ENCODE assay signal across 8 cellular contexts in the genomic region with DNA sequence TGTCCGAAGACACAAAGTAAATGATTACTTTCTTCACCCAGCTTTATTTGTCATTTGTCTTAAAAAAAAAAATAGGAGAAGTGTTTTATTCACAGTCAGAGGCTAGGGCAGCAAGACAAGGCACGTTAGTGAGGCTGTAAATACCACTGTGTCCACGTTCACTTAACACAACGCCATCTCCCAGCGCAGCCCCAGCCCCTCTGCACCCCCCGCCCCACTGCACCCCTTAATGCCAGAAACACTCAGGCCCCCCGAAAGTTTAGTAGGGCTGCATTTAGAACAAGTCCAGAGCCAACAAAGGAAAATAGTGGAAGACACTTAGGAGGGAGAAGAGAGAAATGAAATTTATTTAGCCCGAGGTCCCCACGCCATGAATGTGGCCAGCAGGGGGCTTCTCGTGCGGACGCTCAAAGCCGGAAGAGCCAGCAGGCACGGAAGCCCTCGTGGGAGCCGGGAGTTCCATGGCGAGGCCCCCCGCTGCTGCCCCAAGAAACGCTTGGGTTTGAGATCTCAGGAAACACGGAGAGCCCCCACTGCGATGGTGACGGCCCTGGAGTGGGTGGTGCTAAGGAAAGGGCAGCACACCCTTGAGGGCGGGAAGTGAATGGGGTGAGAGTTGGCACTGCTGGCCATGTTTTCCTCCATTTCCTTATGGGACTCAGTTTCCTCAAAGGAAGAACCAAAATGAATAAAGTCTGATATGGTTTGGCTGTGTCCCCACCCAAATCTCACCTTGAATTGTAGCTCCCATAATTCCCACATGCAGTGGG. TPM values are rescaled to one million over a fixed set of nuclear protein-coding genes. Genes with fewer than 3 reads are reported as not detected.
DNase-seq lines count a peak whose midpoint lies in the region; ATAC-seq, FAIRE-seq and TF ChIP-seq lines count a peak whose summit lies in the region.

No MANE protein-coding gene starts in this region.

- in situ Hi-C loops in GM13977 (cut with MboI; ENCODE audit: low pct_unique_long_range_greater_than_20kb, low sequenced_read_pairs, unreplicated experiment): loop anchor here (10.0 kb wide), 1 partner anchor 396 kb away; no protein-coding TSS in a partner anchor

- intact Hi-C loops in endothelial cell of umbilical vein (cut with micrococcal nuclease): loop anchor here (1.0 to 10.0 kb wide), 11 partner anchors 73 to 916 kb away; partner anchors contain the start of gene MTHFD1L

- H3K36me3 ChIP-seq in endothelial cell of umbilical vein (ENCODE audit: control insufficient read depth in 2 of 2, extremely low read depth in 1 of 2, insufficient read depth in 2 of 2, low read length in 2 of 2): no peaks in the 10 kb centered on the region

- DNase-seq in GM13977 (ENCODE audit: low spot score) (peak; percentile 56), NCI-H2107 treated with DMSO at 0.1 percent for 48 hours (lab: John Stamatoyannopoulos, UW; ENCODE audit: unreplicated experiment) (peak; percentile 14), endothelial cell of umbilical vein (ENCODE audit: low read depth, low spot score) (peak; percentile 70), mucosa of gallbladder (ENCODE audit: low spot score) (peak; percentile 71)
- DNase-seq in activated CD8-positive, alpha-beta memory T cell treated with anti-CD3 and anti-CD28 coated beads, Interleukin-2, amount 50 U/mL, for 24 hours (ENCODE audit: extremely low read depth): peak; percentile 12
- peak; percentile 17 for DNase-seq in stimulated activated CD8-positive, alpha-beta memory T cell treated with anti-CD3 and anti-CD28 coated beads, Interleukin-7, amount 100 ng/mL, for 24 hours (ENCODE audit: low read depth)

- TSS peak; percentile 44 for BruUV-seq in endothelial cell of umbilical vein (replicated peaks; lab: Mats Ljungman, UMichigan)

- peaks cover 10% of the 10 kb centered on the region for H3K4me1 ChIP-seq in endothelial cell of umbilical vein (ENCODE audit: control insufficient read depth, extremely low read depth, insufficient read depth, low read length)

- no peaks in the 10 kb centered on the region for H3K27me3 ChIP-seq in endothelial cell of umbilical vein (ENCODE audit: control insufficient read depth in 2 of 2, insufficient read depth in 2 of 2, low read length in 2 of 2)

- peak overlapping the region; percentile 75 for H2AFZ ChIP-seq in endothelial cell of umbilical vein (ENCODE audit: low read depth, low read length)

- peak overlapping the region in 2 of 3 experiments; percentile 30 to 53 for H3K4me3 ChIP-seq in endothelial cell of umbilical vein (replicated peaks in 1 of 3; ENCODE audit: insufficient read depth in 1 of 3, low read depth in 1 of 3, low read length in 3 of 3)

- FAIRE-seq in endothelial cell of umbilical vein (lab: Jason Lieb, UNC): no peak

- peak overlapping the region; percentile 71 for H3K4me2 ChIP-seq in endothelial cell of umbilical vein (ENCODE audit: insufficient read depth, low read length)

- ATAC-seq in GM18861 (IDR thresholded peaks at IDR 0.05; ENCODE audit: unreplicated experiment): no peak

- dilution Hi-C loops in endothelial cell of umbilical vein (cut with MboI; ENCODE audit: extremely low pct_ligation_motif_present, low sequenced_read_pairs): no loop called here

- H3K27ac ChIP-seq in 22Rv1: no peak overlapping the region
- peak overlapping the region; percentile 84 for H3K27ac ChIP-seq in endothelial cell of umbilical vein (ENCODE audit: insufficient read depth, low read depth, low read length)

- POLR2A ChIA-PET in endothelial cell of umbilical vein (lab: Charles Lee): interaction anchor here (1.0 kb wide), 1 partner anchor 446 kb away, joined by 3 read pairs; the partner anchor contains the start of gene MTHFD1L

- H4K20me1 ChIP-seq in endothelial cell of umbilical vein (replicated peaks; ENCODE audit: control insufficient read depth, extremely low read depth, insufficient read depth, low read length): no peaks in the 10 kb centered on the region

- H3K79me2 ChIP-seq in endothelial cell of umbilical vein (ENCODE audit: control insufficient read depth, insufficient read depth, low read length): no peaks in the 10 kb centered on the region

- peak overlapping the region; percentile 69 for H3K9ac ChIP-seq in endothelial cell of umbilical vein (replicated peaks; ENCODE audit: extremely low read depth, insufficient read depth, low read length)

- TF ChIP-seq CTCF in 22Rv1 (IDR thresholded peaks at IDR 0.05): peak; percentile 65
- TF ChIP-seq CTCF in GM13977 (IDR thresholded peaks at IDR 0.05; ENCODE audit: extremely low read depth, insufficient read depth, missing control alignments): peak; percentile 64
- TF ChIP-seq CTCF in endothelial cell of umbilical vein (IDR thresholded peaks at IDR 0.05; ENCODE audit: extremely low read depth in 1 of 2, insufficient read depth in 1 of 2, low read depth in 1 of 2, low read length in 2 of 2): peak; percentile 71 to 85

- TF ChIP-seq POLR2A in endothelial cell of umbilical vein (IDR thresholded peaks at IDR 0.05; ENCODE audit: low read depth, low read length): no peak

- no peaks in the 10 kb centered on the region for H3K9me1 ChIP-seq in endothelial cell of umbilical vein (replicated peaks; ENCODE audit: control insufficient read depth, extremely low read depth, insufficient read depth, low read length)

- CTCF ChIA-PET in endothelial cell of umbilical vein (lab: Charles Lee): interaction anchor here (0.6 to 7.2 kb wide), 73 partner anchors 9 to 1133 kb away, joined by 3 to 266 read pairs (median 4); partner anchors contain the start of genes PLEKHG1 and ULBP3

- H3K9me3 ChIP-seq in endothelial cell of umbilical vein (replicated peaks; ENCODE audit: control insufficient read depth, insufficient read depth, low read length): no peaks in the 10 kb centered on the region

TF ChIP-seq in endothelial cell of umbilical vein, 7 proteins besides CTCF, POLR2A, EP300 and RAD21:
- TF ChIP-seq FOS (IDR thresholded peaks at IDR 0.05; ENCODE audit: borderline replicate concordance, insufficient read depth, low read length) (no peak), MYC (IDR thresholded peaks at IDR 0.05; ENCODE audit: low read depth, low read length) (no peak), POLR2AphosphoS5 (IDR thresholded peaks at IDR 0.05; ENCODE audit: insufficient read depth, low read depth, low read length) (no peak), EZH2 (IDR thresholded peaks at IDR 0.05; ENCODE audit: borderline replicate concordance, low read depth, low read length, severe bottlenecking) (no peak), GATA2 (IDR thresholded peaks at IDR 0.05; ENCODE audit: insufficient read depth, insufficient read length, low read depth, low read length) (no peak)
- TF ChIP-seq, protein P1, sequence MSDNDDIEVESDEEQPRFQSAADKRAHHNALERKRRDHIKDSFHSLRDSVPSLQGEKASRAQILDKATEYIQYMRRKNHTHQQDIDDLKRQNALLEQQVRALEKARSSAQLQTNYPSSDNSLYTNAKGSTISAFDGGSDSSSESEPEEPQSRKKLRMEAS (IDR thresholded peaks at IDR 0.05; ENCODE audit: insufficient read depth, insufficient read length): peak; percentile 43

RNA-seq across cellular contexts. Expression of gene IYD, which starts 50.2 kb away (rescaled TPM):
- total RNA-seq in endothelial cell of umbilical vein: not detected in 2 replicates
- polyA plus RNA-seq in endothelial cell of umbilical vein: not detected in 2 replicates
- not detected in 2 replicates for polyA plus RNA-seq in endothelial cell of umbilical vein (2011; cell fraction: cytosol; rRNA removed)
- polyA plus RNA-seq in endothelial cell of umbilical vein (2011; cell fraction: nucleus; rRNA removed): not detected in 2 replicates
- not detected in 2 replicates for polyA plus RNA-seq in endothelial cell of umbilical vein (2012)
- polyA minus RNA-seq in endothelial cell of umbilical vein: not detected in 2 replicates
- not detected for polyA minus RNA-seq in endothelial cell of umbilical vein (2011; cell fraction: cytosol; rRNA and poly(A)+ RNA removed)
- not detected in 2 replicates for polyA minus RNA-seq in endothelial cell of umbilical vein (2011; cell fraction: nucleus; rRNA and poly(A)+ RNA removed)
- total RNA-seq in mucosa of gallbladder: 62.6 TPM

Comparison
In these comparisons a context has a peak if more than half of its experiments do, and no peak if none do; other contexts are left out.
1. DNase-seq: peak in every context shown above with its lines; median percentile 71 in mucosa of gallbladder; 70 in endothelial cell of umbilical vein; 56 in GM13977; 17 in stimulated activated CD8-positive, alpha-beta memory T cell treated with anti-CD3 and anti-CD28 coated beads, Interleukin-7, amount 100 ng/mL, for 24 hours; 14 in NCI-H2107 treated with DMSO at 0.1 percent for 48 hours; 12 in activated CD8-positive, alpha-beta memory T cell treated with anti-CD3 and anti-CD28 coated beads, Interleukin-2, amount 50 U/mL, for 24 hours.
2. RNA of gene IYD, which starts 50.2 kb away (total RNA-seq): 62.6 TPM in mucosa of gallbladder (single experiment); not detected in endothelial cell of umbilical vein; every median in the first group is over 10 times any median in the second.
3. Peak in every context shown above with its lines, with median percentiles within 50 percentile points of each other: CTCF ChIP-seq.